In the genomic region with DNA sequence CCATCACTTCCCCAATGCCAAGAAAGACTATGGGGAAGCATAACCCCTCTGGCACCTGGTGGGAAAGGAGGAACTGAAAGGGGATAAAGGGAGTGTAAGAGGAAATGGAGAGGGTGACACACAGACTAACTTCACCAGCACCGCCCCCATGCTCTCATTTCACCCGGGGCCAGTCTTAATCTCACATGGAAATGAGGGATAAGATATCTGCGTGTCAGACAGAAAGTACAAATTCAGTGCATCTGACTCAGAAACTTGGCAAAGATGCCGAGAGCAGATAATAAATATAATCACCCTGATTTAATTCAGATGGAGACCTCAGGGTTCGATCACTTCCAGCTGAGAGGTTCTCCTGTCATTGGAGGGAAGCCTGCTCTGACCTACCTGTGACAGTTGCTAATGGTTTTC, we compare ENCODE assay signal across 8 cellular contexts.
DNase-seq lines count a peak whose midpoint lies in the region; TF ChIP-seq lines count a peak whose summit lies in the region.

No MANE protein-coding gene starts in this region.

- no peak overlapping the region for H3K4me3 ChIP-seq in epithelial cell of esophagus (ENCODE audit: low read length)

- DNase-seq in Daoy (ENCODE audit: low read depth), result peak; percentile 94
- DNase-seq in RPMI8226, result peak; percentile 75
- peak; percentile 94 for DNase-seq in epithelial cell of esophagus (ENCODE audit: low read depth)
- peak; percentile 75 for DNase-seq in pons (ENCODE audit: low spot score)
- DNase-seq in T-helper 9 cell, result no peak
- no peak for DNase-seq in GM13976 (ENCODE audit: low spot score)
- DNase-seq in NCI-H1694 treated with DMSO at 0.1 percent for 48 hours (lab: John Stamatoyannopoulos, UW), result no peak
- DNase-seq in NCI-H446 treated with DMSO at 0.1 percent for 48 hours (lab: John Stamatoyannopoulos, UW), result no peak

- no peak for TF ChIP-seq CTCF in epithelial cell of esophagus (IDR thresholded peaks at IDR 0.05; ENCODE audit: insufficient read depth, low read depth, low read length, missing control alignments)
- no peak for TF ChIP-seq CTCF in GM13976 (IDR thresholded peaks at IDR 0.05; ENCODE audit: borderline replicate concordance, control extremely low read depth, extremely low read depth, insufficient read depth, missing control alignments)

- in situ Hi-C loops in GM13976 (cut with MboI; ENCODE audit: low sequenced_read_pairs, unreplicated experiment), result no loop called here

Comparison
In these comparisons a context has a peak if more than half of its experiments do, and no peak if none do; other contexts are left out.
1. DNase-seq: peak in Daoy (single experiment), RPMI8226 (single experiment), epithelial cell of esophagus (single experiment) and pons (single experiment); none in T-helper 9 cell (single experiment), GM13976 (single experiment), NCI-H1694 treated with DMSO at 0.1 percent for 48 hours (single experiment) and NCI-H446 treated with DMSO at 0.1 percent for 48 hours (single experiment).